Comparison of ENCODE assay signal across 31 cellular contexts in the genomic region with DNA sequence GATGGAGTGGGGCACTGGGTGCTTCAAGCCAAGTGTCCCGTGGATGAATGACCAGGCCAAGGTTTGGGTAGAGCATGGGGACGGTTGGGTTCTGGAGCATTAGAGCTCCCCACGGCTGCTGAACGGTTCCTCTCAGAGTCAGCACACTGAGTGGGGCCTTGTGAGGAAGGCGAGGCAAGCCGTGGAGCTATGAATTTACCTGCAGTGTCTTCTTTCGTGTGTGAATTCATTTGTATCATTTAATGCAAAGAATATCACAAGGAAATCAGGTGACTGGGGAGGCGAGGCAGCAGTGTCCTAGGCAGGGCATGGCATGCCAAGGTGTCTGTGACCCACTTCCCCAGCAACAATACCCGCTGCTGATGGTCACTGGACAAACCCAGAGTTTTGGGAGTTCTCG.
"Had no signal": no experiment of that assay in that cellular context is flagged by ENCODE, and none has a peak within 500 bp of the region (broad histone marks: within the 10 kb centered on the region; RNA-seq: fewer than 3 reads in every experiment).

No MANE protein-coding gene starts in this region.

- H3K9me3 ChIP-seq: Peyer's patch, SJSA1 had no signal

- DNase-seq: activated CD4-positive, alpha-beta T cell treated with anti-CD3 and anti-CD28 coated beads, Interleukin-2, amount 10 ng/mL, durations not matched to agents 7 days and 5 days; activated CD4-positive, alpha-beta T cell treated with anti-CD3 and anti-CD28 coated beads, Interleukin-2, amount 50 U/mL, for 48 hours; activated CD4-positive, CD25-positive, alpha-beta regulatory T cell; activated CD8-positive, alpha-beta memory T cell treated with anti-CD3 and anti-CD28 coated beads, Interleukin-2, amount 10 ng/mL, durations not matched to agents 7 days and 5 days; activated CD8-positive, alpha-beta memory T cell treated with anti-CD3 and anti-CD28 coated beads, Interleukin-2, amount 50 U/mL, for 48 hours; activated effector memory CD4-positive, alpha-beta T cell treated with Interleukin-2 at 50 U/mL for 16 hours; activated naive CD4-positive, alpha-beta T cell treated with anti-CD3 and anti-CD28 coated beads, Interleukin-2, amount 10 ng/mL, durations not matched to agents 7 days and 5 days; activated naive CD8-positive, alpha-beta T cell treated with anti-CD3 and anti-CD28 coated beads, Interleukin-2, amount 50 U/mL, for 24 hours; activated T-cell treated with anti-CD3 and anti-CD28 coated beads, Interleukin-2, amount 50 U/mL, for 48 hours; anterior cingulate cortex; MM.1S; MV-4-11; NCI-H1092; NCI-H1436 treated with DMSO at 0.1 percent for 48 hours; NCI-H1694 treated with DMSO at 0.1 percent for 48 hours; NCI-H2029; NCI-H345; NCI-H524 treated with DMSO at 0.1 percent for 48 hours; NK-92 treated with Interleukin-12 subunit alpha and Interleukin-12 subunit beta, amount 100 ng/mL, for 24 hours; PC-3; Peyer's patch; RPMI8226; SHP77 treated with DMSO at 0.1 percent for 48 hours; SW 1271; T-helper 1 cell; T-helper 2 cell; T-helper 9 cell; WERI-Rb-1 had no signal

- H3K27me3 ChIP-seq: Peyer's patch, SJSA1 had no signal

- ATAC-seq: activated CD8-positive, alpha-beta memory T cell treated with anti-CD3 and anti-CD28 coated beads, Interleukin-2, amount 10 ng/mL, durations not matched to agents 7 days and 5 days; activated naive CD8-positive, alpha-beta T cell treated with anti-CD3 and anti-CD28 coated beads, Interleukin-2, amount 50 U/mL, for 24 hours; PC-3; SK-N-SH treated with all-trans-retinoic acid at 6 μM for 48 hours had no signal

- H3K36me3 ChIP-seq: Peyer's patch, SJSA1, WERI-Rb-1 had no signal

- H3K4me2 ChIP-seq: KMS-11 had no signal

- H3K9ac ChIP-seq: KMS-11 had no signal

- H3K27ac ChIP-seq: KMS-11, Peyer's patch, SJSA1, WERI-Rb-1 had no signal

- H3K4me1 ChIP-seq: Peyer's patch, SJSA1 had no signal

- H3K4me3 ChIP-seq: Peyer's patch, SJSA1 had no signal
